Comparison of ENCODE assay signal across 22 cellular contexts in the genomic region with DNA sequence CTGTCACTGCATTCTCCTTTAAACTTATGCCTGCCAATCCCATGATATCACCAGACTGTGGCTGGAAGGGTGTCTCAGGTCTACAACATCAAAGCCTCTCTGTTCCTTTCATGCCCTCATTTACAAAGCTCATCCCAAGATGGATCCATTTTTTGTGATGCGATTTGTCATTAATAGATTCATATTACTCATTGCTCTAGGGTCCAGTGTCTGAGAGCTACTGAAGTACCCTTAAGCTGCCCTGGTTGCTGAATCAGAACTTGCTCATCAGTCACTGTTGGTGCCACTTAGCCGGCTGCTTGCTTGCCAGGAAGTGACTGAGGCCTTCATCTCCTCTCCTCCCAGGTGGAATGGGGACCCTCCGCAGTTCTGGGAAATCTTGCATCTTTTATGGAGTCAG.
A peak's percentile ranks its signal among the peaks of the same experiment; 100 is the strongest.
DNase-seq lines count a peak whose midpoint lies in the region; FAIRE-seq and TF ChIP-seq lines count a peak whose summit lies in the region.
"Had no signal": no experiment of that assay in that cellular context is flagged by ENCODE, and none has a peak within 500 bp of the region (broad histone marks: within the 10 kb centered on the region; RNA-seq: fewer than 3 reads in every experiment).

No MANE protein-coding gene starts in this region.

- DNase-seq in ELR (ENCODE audit: low read depth) (peak; percentile 88), brain microvascular endothelial cell (peak; percentile 21), osteoblast (ENCODE audit: insufficient read length, low spot score, missing footprints) (peak; percentile 75), NCI-H2029 (lab: John Stamatoyannopoulos, UW) (no peak), GM12891 (ENCODE audit: insufficient read length, low spot score) (no peak), esophagus muscularis mucosa (ENCODE audit: extremely low spot score) (no peak)
- no peak for DNase-seq in activated CD4-positive, alpha-beta T cell treated with anti-CD3 and anti-CD28 coated beads, Interleukin-2, amount 50 U/mL, for 48 hours
- DNase-seq: activated B cell treated with CpG ODN at 0.5 μM for 24 hours; CD4-positive, CD25-positive, alpha-beta regulatory T cell; GDM1; NCI-H1105 treated with DMSO at 0.1 percent for 48 hours; NCI-H2029 treated with DMSO at 0.1 percent for 48 hours; NCI-H748 treated with DMSO at 0.1 percent for 48 hours; right cardiac atrium; stimulated activated CD4-positive, alpha-beta T cell treated with anti-CD3 and anti-CD28 coated beads, Interleukin-12 subunit alpha, Interleukin-12 subunit beta, amount 100 ng/mL, for 4 hours; stimulated activated CD4-positive, alpha-beta T cell treated with anti-CD3 and anti-CD28 coated beads, Interleukin-4, amount 100 ng/mL, for 24 hours; stimulated activated naive CD8-positive, alpha-beta T cell treated with anti-CD3 and anti-CD28 coated beads, Interleukin-15, Interleukin-2, amounts not matched to agents 100 U/mL and 50 U/mL, for 24 hours; T-helper 9 cell; thyroid gland had no signal

- no peaks in the 10 kb centered on the region for H3K36me3 ChIP-seq in Loucy (ENCODE audit: insufficient read depth, low read length)
- no peaks in the 10 kb centered on the region for H3K36me3 ChIP-seq in brain microvascular endothelial cell (replicated peaks)
- no peaks in the 10 kb centered on the region for H3K36me3 ChIP-seq in osteoblast (ENCODE audit: insufficient read depth, low read length)
- no peaks in the 10 kb centered on the region for H3K36me3 ChIP-seq in esophagus muscularis mucosa
- H3K36me3 ChIP-seq: thyroid gland had no signal

- H3F3A ChIP-seq in Loucy (ENCODE audit: low read depth): no peaks in the 10 kb centered on the region

- TF ChIP-seq EP300 in esophagus muscularis mucosa (IDR thresholded peaks at IDR 0.05): no peak

- H3K9me2 ChIP-seq in Loucy (replicated peaks; ENCODE audit: low read depth, low read length): no peaks in the 10 kb centered on the region

- H4K20me1 ChIP-seq in Loucy (ENCODE audit: insufficient read depth, low read length, poor library complexity, severe bottlenecking) (no peaks in the 10 kb centered on the region), osteoblast (ENCODE audit: insufficient read depth, low read length) (no peaks in the 10 kb centered on the region)

- TF ChIP-seq CTCF in Loucy (conservative IDR thresholded peaks at IDR 0.05; ENCODE audit: low read length) (no peak), brain microvascular endothelial cell (IDR thresholded peaks at IDR 0.05; ENCODE audit: low read depth, low read length, missing control alignments) (no peak), osteoblast (IDR thresholded peaks at IDR 0.05; ENCODE audit: extremely low read depth, low read depth, low read length) (no peak), esophagus muscularis mucosa (IDR thresholded peaks at IDR 0.05) (no peak)

- H3K79me2 ChIP-seq in Loucy (ENCODE audit: insufficient read depth, low read length): no peaks in the 10 kb centered on the region
- no peaks in the 10 kb centered on the region for H3K79me2 ChIP-seq in osteoblast (ENCODE audit: insufficient read depth, low read length)

- WGBS in esophagus muscularis mucosa: 81% methylated on average over 3 of the region's 3 CpGs

- H3K27ac ChIP-seq in brain microvascular endothelial cell (no peak overlapping the region), osteoblast (ENCODE audit: low read depth, low read length) (peak overlapping the region; percentile 57), esophagus muscularis mucosa (replicated peaks in 1 of 4) (no peak overlapping the region)
- H3K27ac ChIP-seq: thyroid gland had no signal

- no peak overlapping the region for H3K4me3 ChIP-seq in Loucy (ENCODE audit: low read length, poor library complexity, severe bottlenecking)
- H3K4me3 ChIP-seq in brain microvascular endothelial cell (ENCODE audit: low read depth, low read length): no peak overlapping the region
- H3K4me3 ChIP-seq in osteoblast (ENCODE audit: insufficient read depth, low read length): no peak overlapping the region
- H3K4me3 ChIP-seq in esophagus muscularis mucosa: no peak overlapping the region
- H3K4me3 ChIP-seq: thyroid gland had no signal

- intact Hi-C loops in esophagus muscularis mucosa (cut with DNase I): no loop called here

- no peak overlapping the region for H2AFZ ChIP-seq in Loucy (ENCODE audit: low read length)
- no peak overlapping the region for H2AFZ ChIP-seq in osteoblast (ENCODE audit: low read length)

- H3K4me2 ChIP-seq in Loucy (ENCODE audit: low read depth, low read length, poor library complexity, severe bottlenecking) (no peak overlapping the region), osteoblast (ENCODE audit: insufficient read depth, low read length) (peak overlapping the region; percentile 18)

- FAIRE-seq in GM12891 (lab: Jason Lieb, UNC): no peak
- FAIRE-seq: GM18507, HepG2 had no signal

- TF ChIP-seq POLR2A in GM12891 (IDR thresholded peaks at IDR 0.05; ENCODE audit: low read depth, low read length) (no peak), esophagus muscularis mucosa (IDR thresholded peaks at IDR 0.05; ENCODE audit: low read depth) (no peak)

- H3K27me3 ChIP-seq in Loucy (ENCODE audit: insufficient read depth, low read length, poor library complexity, severe bottlenecking) (no peaks in the 10 kb centered on the region), brain microvascular endothelial cell (replicated peaks) (no peaks in the 10 kb centered on the region), osteoblast (ENCODE audit: insufficient read depth, low read length) (no peaks in the 10 kb centered on the region), esophagus muscularis mucosa (no peaks in the 10 kb centered on the region)
- H3K27me3 ChIP-seq: thyroid gland had no signal

- peak overlapping the region; percentile 22 for H3K9ac ChIP-seq in Loucy (ENCODE audit: low read depth, low read length, poor library complexity, severe bottlenecking)

- H3K4me1 ChIP-seq in Loucy (ENCODE audit: insufficient read depth, low read length, poor library complexity, severe bottlenecking): peaks cover 55% of the 10 kb centered on the region
- H3K4me1 ChIP-seq in osteoblast (ENCODE audit: insufficient read depth, low read length): peaks cover 22% of the 10 kb centered on the region
- no peaks in the 10 kb centered on the region for H3K4me1 ChIP-seq in esophagus muscularis mucosa
- H3K4me1 ChIP-seq: thyroid gland had no signal

- in situ Hi-C loops in brain microvascular endothelial cell (cut with HindIII; ENCODE audit: low pct_ligation_motif_present, low sequenced_read_pairs): no loop called here

- no peaks in the 10 kb centered on the region for H3K9me3 ChIP-seq in Loucy (ENCODE audit: insufficient read depth, low read depth, low read length)
- no peaks in the 10 kb centered on the region for H3K9me3 ChIP-seq in osteoblast (ENCODE audit: low read depth, low read length)
- H3K9me3 ChIP-seq in esophagus muscularis mucosa: no peaks in the 10 kb centered on the region
- H3K9me3 ChIP-seq: thyroid gland had no signal

TF ChIP-seq in GM12891, 5 proteins besides CTCF, POLR2A, EP300 and RAD21:
- TF ChIP-seq PAX5 (IDR thresholded peaks at IDR 0.05; ENCODE audit: insufficient read depth, low read length, severe bottlenecking): no peak
- TF ChIP-seq POU2F2 (IDR thresholded peaks at IDR 0.05; ENCODE audit: low read depth, low read length): no peak
- no peak for TF ChIP-seq SPI1 (IDR thresholded peaks at IDR 0.05; ENCODE audit: low read depth, low read length)
- no peak for TF ChIP-seq TAF1 (IDR thresholded peaks at IDR 0.05; ENCODE audit: low read depth, low read length)
- TF ChIP-seq POLR2AphosphoS5 (IDR thresholded peaks at IDR 0.05; ENCODE audit: low read depth, low read length): no peak

Comparison
In these comparisons a context has a peak if more than half of its experiments do, and no peak if none do; other contexts are left out.
1. DNase-seq: peak in ELR (single experiment), brain microvascular endothelial cell (single experiment) and osteoblast (single experiment); none in NCI-H2029 (single experiment), GM12891 (single experiment), esophagus muscularis mucosa (single experiment) and activated CD4-positive, alpha-beta T cell treated with anti-CD3 and anti-CD28 coated beads, Interleukin-2, amount 50 U/mL, for 48 hours (0 of 2).